In the genomic region with DNA sequence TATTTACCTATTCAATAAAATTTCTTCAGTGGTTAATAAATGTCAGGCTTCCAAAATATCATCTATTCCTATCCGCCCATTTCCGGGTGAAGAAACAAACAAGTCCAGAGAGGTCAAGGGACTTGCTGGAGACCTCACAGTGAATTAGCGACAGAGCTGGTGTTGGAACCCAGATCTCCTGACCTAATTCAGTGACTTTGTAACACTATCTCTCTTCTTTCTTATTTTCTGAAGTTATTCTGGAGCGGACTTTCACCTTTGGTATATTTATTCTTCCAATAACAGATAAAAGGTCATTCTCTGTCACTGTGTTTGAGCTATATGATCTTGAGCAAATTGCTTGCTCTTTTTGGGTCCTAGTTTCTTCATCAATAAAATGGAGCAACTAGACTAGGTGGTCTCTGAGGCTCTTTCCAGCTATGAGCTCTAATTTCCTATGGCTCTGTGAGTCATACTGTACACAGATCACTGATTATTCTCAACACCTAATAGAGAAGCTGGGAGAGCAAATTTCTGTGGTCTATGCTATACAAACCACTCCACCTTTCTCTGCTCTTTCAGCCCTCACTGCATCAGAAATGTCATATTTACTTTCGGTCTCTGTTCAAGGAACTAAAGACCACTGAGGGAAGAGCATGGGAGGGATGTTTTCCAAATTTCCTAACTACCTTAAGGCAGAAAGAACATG, we compare ENCODE assay signal across 22 cellular contexts.
"Had no signal": no experiment of that assay in that cellular context is flagged by ENCODE, and none has a peak within 500 bp of the region (broad histone marks: within the 10 kb centered on the region; RNA-seq: fewer than 3 reads in every experiment).

No MANE protein-coding gene starts in this region.

- H3K4me3 Mint-ChIP-seq: natural killer cell; stimulated activated naive B cell treated with anti-CD40 and anti-IgM and Interleukin-4, amounts not matched to agents 10 μg/mL and 1 μg/mL and 100 μg/mL, for 72 hours; stimulated activated naive CD8-positive, alpha-beta T cell treated with anti-CD3 and anti-CD28 coated beads, Interleukin-15, Interleukin-2, amounts not matched to agents 100 ng/mL and 50 ng/mL, for 24 hours had no signal

- H3K27me3 Mint-ChIP-seq: stimulated activated naive CD8-positive, alpha-beta T cell treated with anti-CD3 and anti-CD28 coated beads, Interleukin-15, Interleukin-2, amounts not matched to agents 100 ng/mL and 50 ng/mL, for 24 hours had no signal

- H3K4me1 Mint-ChIP-seq: natural killer cell; stimulated activated naive B cell treated with anti-CD40 and anti-IgM and Interleukin-4, amounts not matched to agents 10 μg/mL and 1 μg/mL and 100 μg/mL, for 72 hours had no signal

- H3K36me3 Mint-ChIP-seq: natural killer cell; stimulated activated naive B cell treated with anti-CD40 and anti-IgM and Interleukin-4, amounts not matched to agents 10 μg/mL and 1 μg/mL and 100 μg/mL, for 72 hours had no signal

- ATAC-seq: foreskin keratinocyte; gastroesophageal sphincter; heart left ventricle; left cardiac atrium; lower lobe of right lung; natural killer cell; psoas muscle; right cardiac atrium; stimulated activated naive B cell treated with anti-CD40 and anti-IgM and Interleukin-4, amounts not matched to agents 10 μg/mL and 1 μg/mL and 100 μg/mL, for 72 hours had no signal

- FAIRE-seq: endothelial cell of umbilical vein, islet of Langerhans, urothelium cell line had no signal

- H3K27ac Mint-ChIP-seq: natural killer cell; stimulated activated naive B cell treated with anti-CD40 and anti-IgM and Interleukin-4, amounts not matched to agents 10 μg/mL and 1 μg/mL and 100 μg/mL, for 72 hours; stimulated activated naive CD8-positive, alpha-beta T cell treated with anti-CD3 and anti-CD28 coated beads, Interleukin-15, Interleukin-2, amounts not matched to agents 100 ng/mL and 50 ng/mL, for 24 hours had no signal

- H3K9me3 Mint-ChIP-seq: natural killer cell; stimulated activated naive CD8-positive, alpha-beta T cell treated with anti-CD3 and anti-CD28 coated beads, Interleukin-15, Interleukin-2, amounts not matched to agents 100 ng/mL and 50 ng/mL, for 24 hours had no signal

- DNase-seq: dermis blood vessel endothelial cell; effector memory CD4-positive, alpha-beta T cell; foreskin keratinocyte; heart left ventricle; left cardiac atrium; left ventricle myocardium inferior; lower lobe of right lung; natural killer cell; occipital lobe; ovary; posterior cingulate gyrus; psoas muscle; right cardiac atrium; spleen; stimulated activated CD4-positive, alpha-beta T cell treated with anti-CD3 and anti-CD28 coated beads, Interleukin-4, amount 100 ng/mL, for 4 hours; stimulated activated naive B cell treated with anti-CD40 and anti-IgM and Interleukin-4, amounts not matched to agents 10 μg/mL and 1 μg/mL and 100 μg/mL, for 72 hours; upper lobe of left lung had no signal
